In genomic region chr6:157221049-157221816, GRCh38 we compare ENCODE assay signal across 1 cellular context.
TF ChIP-seq lines count a peak whose summit lies in the region.

No MANE protein-coding gene starts in this region.

TF ChIP-seq in HepG2, 621 proteins besides CTCF, POLR2A, EP300 and RAD21 (continued from another document):
- TF ChIP-seq ZHX1 (CRISPR knock-in tag; IDR thresholded peaks at IDR 0.05; ENCODE audit: low read depth): 0 out of 2 replicates have a peak, but pooled peaks have one; percentile 66
- no peak for TF ChIP-seq ZNF609 (CRISPR knock-in tag; IDR thresholded peaks at IDR 0.05; ENCODE audit: borderline replicate concordance)
- no peak for TF ChIP-seq NFIC (IDR thresholded peaks at IDR 0.05; ENCODE audit: low read length)
- peak; percentile 83 for TF ChIP-seq IKZF4 (CRISPR knock-in tag; IDR thresholded peaks at IDR 0.05; ENCODE audit: borderline replicate concordance, low read depth, not compliant biosample characterization)
- no peak for TF ChIP-seq TERF1 (CRISPR knock-in tag; IDR thresholded peaks at IDR 0.05)
